Comparison of ENCODE assay signal across 16 cellular contexts in the genomic region with DNA sequence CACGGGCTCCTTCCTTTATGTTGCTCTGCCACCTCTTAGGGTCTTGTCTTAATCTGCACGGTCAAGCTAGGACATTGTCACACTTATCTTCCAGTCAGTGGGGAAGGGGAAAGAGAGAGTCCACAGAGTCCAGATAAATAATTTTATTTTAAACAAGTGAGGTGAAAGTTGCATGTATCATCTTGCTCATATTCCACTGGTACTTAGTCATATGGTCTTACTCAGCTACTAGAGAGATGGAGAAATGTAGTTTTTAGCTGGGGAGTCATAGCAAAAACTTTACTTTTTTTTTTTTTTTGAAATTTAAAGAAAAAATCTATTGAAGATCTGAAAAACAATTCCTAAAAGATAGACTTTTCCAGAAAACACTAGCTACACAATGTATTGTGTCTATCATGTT. TPM values are rescaled to one million over a fixed set of nuclear protein-coding genes. Genes with fewer than 3 reads are reported as not detected.
DNase-seq lines count a peak whose midpoint lies in the region; ATAC-seq and TF ChIP-seq lines count a peak whose summit lies in the region.
"Had no signal": no experiment of that assay in that cellular context is flagged by ENCODE, and none has a peak within 500 bp of the region (broad histone marks: within the 10 kb centered on the region; RNA-seq: fewer than 3 reads in every experiment).

No MANE protein-coding gene starts in this region.

- no peak for TF ChIP-seq CTCF in RWPE1 (conservative IDR thresholded peaks at IDR 0.05; ENCODE audit: low read depth)

- peaks cover 25% of the 10 kb centered on the region for H3K36me3 Mint-ChIP-seq in activated CD4-positive, alpha-beta memory T cell treated with anti-CD3 and anti-CD28 coated beads for 36 hours
- H3K36me3 Mint-ChIP-seq in activated CD4-positive, alpha-beta memory T cell treated with anti-CD3 and anti-CD28 coated beads, Interleukin-2, amount 10 ng/mL, durations not matched to agents 7 days and 5 days (ENCODE audit: low read depth) = peaks cover 64% of the 10 kb centered on the region
- peaks cover 5% of the 10 kb centered on the region for H3K36me3 Mint-ChIP-seq in stimulated activated effector memory CD8-positive, alpha-beta T cell treated with anti-CD3 and anti-CD28 coated beads, Interleukin-12 subunit alpha, Interleukin-12 subunit beta, amount 100 ng/mL, for 72 hours
- H3K36me3 Mint-ChIP-seq: stimulated activated naive B cell treated with anti-CD40 and anti-IgM and Interleukin-4, amounts not matched to agents 10 μg/mL and 1 μg/mL and 100 μg/mL, for 72 hours had no signal

- POLR2A ChIA-PET in activated CD4-positive, alpha-beta memory T cell treated with anti-CD3 and anti-CD28 coated beads for 36 hours (lab: Charles Lee) = interaction anchor here (0.6 to 1.2 kb wide), 2 partner anchors 20 to 331 kb away, joined by 3 to 4 read pairs; no protein-coding TSS in a partner anchor
- POLR2A ChIA-PET in activated CD4-positive, alpha-beta memory T cell treated with anti-CD3 and anti-CD28 coated beads, Interleukin-2, amount 10 ng/mL, durations not matched to agents 7 days and 5 days (lab: Charles Lee) = interaction anchor here (2.0 kb wide), 1 partner anchor 28 kb away, joined by 8 read pairs; no protein-coding TSS in a partner anchor
- POLR2A ChIA-PET in RWPE1 (lab: Yijun Ruan, JAX; ENCODE audit: low non-redundant PET) = no interaction called here

- no peak overlapping the region for H3K27ac ChIP-seq in RWPE1
- no peak overlapping the region for H3K27ac ChIP-seq in aorta (ENCODE audit: low read depth in 1 of 2, low read length in 2 of 2)
- H3K27ac ChIP-seq: esophagus squamous epithelium, lower lobe of right lung had no signal

- H3K36me3 ChIP-seq in aorta (ENCODE audit: control insufficient read depth in 1 of 2, insufficient read depth in 2 of 2, low read length in 1 of 2) = no peaks in the 10 kb centered on the region
- no peaks in the 10 kb centered on the region for H3K36me3 ChIP-seq in HAP-1 (replicated peaks)
- H3K36me3 ChIP-seq: esophagus squamous epithelium, lower lobe of right lung had no signal

- WGBS in aorta, 2 donors = 86 to 89% methylated on average over 2 of the region's 2 CpGs

- H3K9me3 Mint-ChIP-seq in activated CD4-positive, alpha-beta memory T cell treated with anti-CD3 and anti-CD28 coated beads for 36 hours = no peaks in the 10 kb centered on the region
- H3K9me3 Mint-ChIP-seq in activated CD4-positive, alpha-beta memory T cell treated with anti-CD3 and anti-CD28 coated beads, Interleukin-2, amount 10 ng/mL, durations not matched to agents 7 days and 5 days = peaks cover 2% of the 10 kb centered on the region
- no peaks in the 10 kb centered on the region for H3K9me3 Mint-ChIP-seq in stimulated activated effector memory CD8-positive, alpha-beta T cell treated with anti-CD3 and anti-CD28 coated beads, Interleukin-12 subunit alpha, Interleukin-12 subunit beta, amount 100 ng/mL, for 72 hours
- H3K9me3 Mint-ChIP-seq: dendritic cell treated with granulocyte-macrophage colony-stimulating factor and Interleukin-4, amounts not matched to agents 40 ng/mL and 50 ng/mL, for 4 days; neural crest cell; stimulated activated naive B cell treated with anti-CD40 and anti-IgM and Interleukin-4, amounts not matched to agents 10 μg/mL and 1 μg/mL and 100 μg/mL, for 72 hours had no signal

- H3K27ac Mint-ChIP-seq in activated CD4-positive, alpha-beta memory T cell treated with anti-CD3 and anti-CD28 coated beads for 36 hours = peak overlapping the region; percentile 30
- no peak overlapping the region for H3K27ac Mint-ChIP-seq in activated CD4-positive, alpha-beta memory T cell treated with anti-CD3 and anti-CD28 coated beads, Interleukin-2, amount 10 ng/mL, durations not matched to agents 7 days and 5 days
- peak overlapping the region; percentile 6 for H3K27ac Mint-ChIP-seq in stimulated activated effector memory CD8-positive, alpha-beta T cell treated with anti-CD3 and anti-CD28 coated beads, Interleukin-12 subunit alpha, Interleukin-12 subunit beta, amount 100 ng/mL, for 72 hours
- H3K27ac Mint-ChIP-seq: dendritic cell treated with granulocyte-macrophage colony-stimulating factor and Interleukin-4, amounts not matched to agents 40 ng/mL and 50 ng/mL, for 4 days; stimulated activated naive B cell treated with anti-CD40 and anti-IgM and Interleukin-4, amounts not matched to agents 10 μg/mL and 1 μg/mL and 100 μg/mL, for 72 hours had no signal

- H3K4me3 Mint-ChIP-seq in activated CD4-positive, alpha-beta memory T cell treated with anti-CD3 and anti-CD28 coated beads for 36 hours = no peak overlapping the region
- no peak overlapping the region for H3K4me3 Mint-ChIP-seq in activated CD4-positive, alpha-beta memory T cell treated with anti-CD3 and anti-CD28 coated beads, Interleukin-2, amount 10 ng/mL, durations not matched to agents 7 days and 5 days
- H3K4me3 Mint-ChIP-seq in stimulated activated effector memory CD8-positive, alpha-beta T cell treated with anti-CD3 and anti-CD28 coated beads, Interleukin-12 subunit alpha, Interleukin-12 subunit beta, amount 100 ng/mL, for 72 hours = no peak overlapping the region
- H3K4me3 Mint-ChIP-seq: dendritic cell treated with granulocyte-macrophage colony-stimulating factor and Interleukin-4, amounts not matched to agents 40 ng/mL and 50 ng/mL, for 4 days; neural crest cell; stimulated activated naive B cell treated with anti-CD40 and anti-IgM and Interleukin-4, amounts not matched to agents 10 μg/mL and 1 μg/mL and 100 μg/mL, for 72 hours had no signal

- H3K4me1 ChIP-seq in aorta (ENCODE audit: control insufficient read depth in 1 of 2, insufficient read depth in 2 of 2, low read length in 2 of 2) (no peaks in the 10 kb centered on the region), HAP-1 (no peaks in the 10 kb centered on the region)
- H3K4me1 ChIP-seq: esophagus squamous epithelium, lower lobe of right lung had no signal

- CTCF ChIA-PET in activated CD4-positive, alpha-beta memory T cell treated with anti-CD3 and anti-CD28 coated beads for 36 hours (lab: Charles Lee) = interaction anchor here (0.6 kb wide), 2 partner anchors 251 to 303 kb away, joined by 3 to 5 read pairs; no protein-coding TSS in a partner anchor
- CTCF ChIA-PET in activated CD4-positive, alpha-beta memory T cell treated with anti-CD3 and anti-CD28 coated beads, Interleukin-2, amount 10 ng/mL, durations not matched to agents 7 days and 5 days (lab: Charles Lee) = interaction anchor here (1.4 kb wide), 1 partner anchor 236 kb away, joined by 6 read pairs; no protein-coding TSS in a partner anchor
- CTCF ChIA-PET in RWPE1 (lab: Yijun Ruan, JAX) = no interaction called here

- ATAC-seq in stimulated activated effector memory CD8-positive, alpha-beta T cell treated with anti-CD3 and anti-CD28 coated beads, Interleukin-12 subunit alpha, Interleukin-12 subunit beta, amount 100 ng/mL, for 72 hours = peak; percentile 82
- no peak for ATAC-seq in aorta (ENCODE audit: low FRiP score)
- ATAC-seq: right cardiac atrium; Right ventricle myocardium inferior; stimulated activated naive B cell treated with anti-CD40 and anti-IgM and Interleukin-4, amounts not matched to agents 10 μg/mL and 1 μg/mL and 100 μg/mL, for 72 hours had no signal

- H3K4me1 Mint-ChIP-seq in activated CD4-positive, alpha-beta memory T cell treated with anti-CD3 and anti-CD28 coated beads for 36 hours (ENCODE audit: low read depth) = peaks cover 51% of the 10 kb centered on the region
- H3K4me1 Mint-ChIP-seq in activated CD4-positive, alpha-beta memory T cell treated with anti-CD3 and anti-CD28 coated beads, Interleukin-2, amount 10 ng/mL, durations not matched to agents 7 days and 5 days = peaks cover 7% of the 10 kb centered on the region
- peaks cover 40% of the 10 kb centered on the region for H3K4me1 Mint-ChIP-seq in stimulated activated effector memory CD8-positive, alpha-beta T cell treated with anti-CD3 and anti-CD28 coated beads, Interleukin-12 subunit alpha, Interleukin-12 subunit beta, amount 100 ng/mL, for 72 hours
- H3K4me1 Mint-ChIP-seq: neural crest cell had no signal

- H3K27me3 ChIP-seq in aorta (ENCODE audit: control insufficient read depth in 1 of 2, insufficient read depth in 2 of 2, low read length in 1 of 2) (no peaks in the 10 kb centered on the region), HAP-1 (ENCODE audit: low read depth) (no peaks in the 10 kb centered on the region)
- H3K27me3 ChIP-seq: esophagus squamous epithelium had no signal

- in situ Hi-C loops in HAP-1 (cut with MboI; ENCODE audit: low sequenced_read_pairs) = no loop called here

- H3K9me3 ChIP-seq in aorta (ENCODE audit: control insufficient read depth, low read length) = no peaks in the 10 kb centered on the region
- no peaks in the 10 kb centered on the region for H3K9me3 ChIP-seq in HAP-1
- H3K9me3 ChIP-seq: esophagus squamous epithelium, lower lobe of right lung had no signal

- no peaks in the 10 kb centered on the region for H3K27me3 Mint-ChIP-seq in activated CD4-positive, alpha-beta memory T cell treated with anti-CD3 and anti-CD28 coated beads for 36 hours
- H3K27me3 Mint-ChIP-seq in activated CD4-positive, alpha-beta memory T cell treated with anti-CD3 and anti-CD28 coated beads, Interleukin-2, amount 10 ng/mL, durations not matched to agents 7 days and 5 days = no peaks in the 10 kb centered on the region
- H3K27me3 Mint-ChIP-seq: dendritic cell treated with granulocyte-macrophage colony-stimulating factor and Interleukin-4, amounts not matched to agents 40 ng/mL and 50 ng/mL, for 4 days; stimulated activated naive B cell treated with anti-CD40 and anti-IgM and Interleukin-4, amounts not matched to agents 10 μg/mL and 1 μg/mL and 100 μg/mL, for 72 hours had no signal

- intact Hi-C loops in activated CD4-positive, alpha-beta memory T cell treated with anti-CD3 and anti-CD28 coated beads for 36 hours (cut with micrococcal nuclease) = no loop called here
- intact Hi-C loops in aorta (cut with DNase I) = no loop called here

- DNase-seq in activated CD4-positive, alpha-beta memory T cell treated with anti-CD3 and anti-CD28 coated beads for 36 hours = no peak
- DNase-seq in activated CD4-positive, alpha-beta memory T cell treated with anti-CD3 and anti-CD28 coated beads, Interleukin-2, amount 10 ng/mL, durations not matched to agents 7 days and 5 days = no peak
- DNase-seq in RWPE1 (ENCODE audit: low spot score) (peak; percentile 75), fibroblast of gingiva (ENCODE audit: low read depth) (peak; percentile 9), aorta (no peak), SIG-M5 (lab: John Stamatoyannopoulos, UW) (no peak), HAP-1 (ENCODE audit: low spot score in 2 of 2) (no peak)
- no peak for DNase-seq in stimulated activated effector memory CD8-positive, alpha-beta T cell treated with anti-CD3 and anti-CD28 coated beads, Interleukin-12 subunit alpha, Interleukin-12 subunit beta, amount 100 ng/mL, for 72 hours (ENCODE audit: low spot score in 2 of 2)
- DNase-seq: esophagus squamous epithelium; lower lobe of right lung; MM.1S; right cardiac atrium; stimulated activated naive B cell treated with anti-CD40 and anti-IgM and Interleukin-4, amounts not matched to agents 10 μg/mL and 1 μg/mL and 100 μg/mL, for 72 hours had no signal

- H3K4me3 ChIP-seq in aorta (ENCODE audit: low read length in 2 of 2) = no peak overlapping the region
- no peak overlapping the region for H3K4me3 ChIP-seq in HAP-1
- H3K4me3 ChIP-seq: esophagus squamous epithelium, lower lobe of right lung had no signal

RNA-seq across cellular contexts. Expression of gene PDE3B, which starts 29.0 kb away (rescaled TPM):
- total RNA-seq in activated CD4-positive, alpha-beta memory T cell treated with anti-CD3 and anti-CD28 coated beads for 36 hours = 10 to 100 TPM; 21.6 to 21.8 TPM
- 10 to 100 TPM; 73.9 to 74.9 TPM for total RNA-seq in activated CD4-positive, alpha-beta memory T cell treated with anti-CD3 and anti-CD28 coated beads, Interleukin-2, amount 10 ng/mL, durations not matched to agents 7 days and 5 days
- total RNA-seq in aorta = 10 to 100 TPM; 12.3 to 15.1 TPM
- polyA plus RNA-seq in aorta = 1 to 10 TPM; 2.5 to 3.0 TPM

Comparison
In these comparisons a context has a peak if more than half of its experiments do, and no peak if none do; other contexts are left out.
1. DNase-seq: peak in RWPE1 (single experiment) and fibroblast of gingiva (single experiment); none in activated CD4-positive, alpha-beta memory T cell treated with anti-CD3 and anti-CD28 coated beads for 36 hours (single experiment), activated CD4-positive, alpha-beta memory T cell treated with anti-CD3 and anti-CD28 coated beads, Interleukin-2, amount 10 ng/mL, durations not matched to agents 7 days and 5 days (single experiment), stimulated activated effector memory CD8-positive, alpha-beta T cell treated with anti-CD3 and anti-CD28 coated beads, Interleukin-12 subunit alpha, Interleukin-12 subunit beta, amount 100 ng/mL, for 72 hours (0 of 2), aorta (0 of 2), SIG-M5 (single experiment) and HAP-1 (0 of 2).